ENCODE assay signal across 15 cellular contexts in genomic region chrX:56787734-56788152, GRCh38. TPM values are rescaled to one million over a fixed set of nuclear protein-coding genes. Genes with fewer than 3 reads are reported as not detected.
A peak's percentile ranks its signal among the peaks of the same experiment; 100 is the strongest.
DNase-seq lines count a peak whose midpoint lies in the region; ATAC-seq, FAIRE-seq and TF ChIP-seq lines count a peak whose summit lies in the region.
"Had no signal": no experiment of that assay in that cellular context is flagged by ENCODE, and none has a peak within 500 bp of the region (broad histone marks: within the 10 kb centered on the region; RNA-seq: fewer than 3 reads in every experiment).

No MANE protein-coding gene starts in this region.

- no peak for ATAC-seq in natural killer cell treated with Interleukin-12 subunit alpha and Interleukin-12 subunit beta and Interleukin-15 and Interleukin-18, amount 100 ng/mL, for 72 hours
- ATAC-seq in natural killer cell: no peak
- ATAC-seq in stimulated activated naive B cell treated with anti-CD40 and anti-IgM and Interleukin-4, amounts not matched to agents 10 μg/mL and 1 μg/mL and 100 μg/mL, for 72 hours (replicated peaks): no peak
- ATAC-seq: K562 had no signal

- H3K4me3 ChIP-seq in kidney (ENCODE audit: low read length in 2 of 2): no peak overlapping the region
- H3K4me3 ChIP-seq in sigmoid colon: no peak overlapping the region
- H3K4me3 ChIP-seq: HAP-1, K562 had no signal

- CTCF ChIA-PET in GM10248 (lab: Yijun Ruan, JAX): no interaction called here

- H3K4me1 ChIP-seq in kidney (ENCODE audit: control insufficient read depth in 1 of 2, insufficient read depth in 1 of 2, low read depth in 1 of 2, low read length in 2 of 2): no peaks in the 10 kb centered on the region
- H3K4me1 ChIP-seq in sigmoid colon: peaks cover 0 to 6% (median 0%) of the 10 kb centered on the region in 4 donors
- H3K4me1 ChIP-seq: HAP-1 had no signal

- no peak overlapping the region for H3K4me3 Mint-ChIP-seq in natural killer cell treated with Interleukin-12 subunit alpha and Interleukin-12 subunit beta and Interleukin-15 and Interleukin-18, amount 100 ng/mL, for 72 hours
- no peak overlapping the region for H3K4me3 Mint-ChIP-seq in natural killer cell
- H3K4me3 Mint-ChIP-seq in stimulated activated naive B cell treated with anti-CD40 and anti-IgM and Interleukin-4, amounts not matched to agents 10 μg/mL and 1 μg/mL and 100 μg/mL, for 72 hours: no peak overlapping the region

- no peaks in the 10 kb centered on the region for H3K9me3 ChIP-seq in kidney (ENCODE audit: control insufficient read depth in 1 of 2, low read length in 2 of 2)
- H3K9me3 ChIP-seq in sigmoid colon: no peaks in the 10 kb centered on the region
- H3K9me3 ChIP-seq: HAP-1 had no signal

- no peak for FAIRE-seq in kidney (lab: Jason Lieb, UNC)
- FAIRE-seq: G401.6, K562 had no signal

- no peak for TF ChIP-seq POLR2A in sigmoid colon (IDR thresholded peaks at IDR 0.05)

- H3K27ac ChIP-seq in kidney (ENCODE audit: low read depth in 2 of 2, low read length in 2 of 2) (no peak overlapping the region), sigmoid colon (no peak overlapping the region)
- H3K27ac ChIP-seq: C4-2B had no signal

- DNase-seq in natural killer cell treated with Interleukin-12 subunit alpha and Interleukin-12 subunit beta and Interleukin-15 and Interleukin-18, amount 100 ng/mL, for 72 hours (ENCODE audit: low spot score): peak; percentile 39
- DNase-seq in natural killer cell (no peak), kidney (peak; percentile 43), sigmoid colon (peak; percentile 52), C1 segment of cervical spinal cord (lab: John Stamatoyannopoulos, UW) (no peak), GM10248 (ENCODE audit: extremely low spot score) (no peak)
- DNase-seq in stimulated activated naive B cell treated with anti-CD40 and anti-IgM and Interleukin-4, amounts not matched to agents 10 μg/mL and 1 μg/mL and 100 μg/mL, for 72 hours: no peak
- DNase-seq: NCI-H1092 treated with DMSO at 0.1 percent for 48 hours, NCI-H1694, NCI-H774, Right ventricle myocardium superior had no signal

- no peak overlapping the region for H3K9ac ChIP-seq in kidney (ENCODE audit: low read length in 2 of 2)

- POLR2A ChIA-PET in GM10248 (lab: Yijun Ruan, JAX): interaction anchor here (0.6 kb wide), 1 partner anchor 218 kb away, joined by 5 read pairs; no protein-coding TSS in a partner anchor

- H3K27me3 Mint-ChIP-seq in natural killer cell treated with Interleukin-12 subunit alpha and Interleukin-12 subunit beta and Interleukin-15 and Interleukin-18, amount 100 ng/mL, for 72 hours: no peaks in the 10 kb centered on the region
- no peaks in the 10 kb centered on the region for H3K27me3 Mint-ChIP-seq in natural killer cell (ENCODE audit: low read depth in 2 of 2)
- no peaks in the 10 kb centered on the region for H3K27me3 Mint-ChIP-seq in stimulated activated naive B cell treated with anti-CD40 and anti-IgM and Interleukin-4, amounts not matched to agents 10 μg/mL and 1 μg/mL and 100 μg/mL, for 72 hours

- H3K36me3 ChIP-seq in kidney (ENCODE audit: control insufficient read depth in 1 of 2, insufficient read depth in 2 of 2, low read length in 2 of 2) (peaks cover 0 to 2% of the 10 kb centered on the region in 2 donors), sigmoid colon (no peaks in the 10 kb centered on the region)
- H3K36me3 ChIP-seq: HAP-1 had no signal

- intact Hi-C loops in natural killer cell (cut with micrococcal nuclease) (no loop called here), kidney (cut with DNase I) (no loop called here), sigmoid colon (cut with DNase I) (no loop called here)

- H3K9me3 Mint-ChIP-seq in natural killer cell treated with Interleukin-12 subunit alpha and Interleukin-12 subunit beta and Interleukin-15 and Interleukin-18, amount 100 ng/mL, for 72 hours: no peaks in the 10 kb centered on the region
- no peaks in the 10 kb centered on the region for H3K9me3 Mint-ChIP-seq in natural killer cell
- H3K9me3 Mint-ChIP-seq in stimulated activated naive B cell treated with anti-CD40 and anti-IgM and Interleukin-4, amounts not matched to agents 10 μg/mL and 1 μg/mL and 100 μg/mL, for 72 hours: no peaks in the 10 kb centered on the region

- no peak overlapping the region for H3K27ac Mint-ChIP-seq in natural killer cell treated with Interleukin-12 subunit alpha and Interleukin-12 subunit beta and Interleukin-15 and Interleukin-18, amount 100 ng/mL, for 72 hours
- H3K27ac Mint-ChIP-seq in natural killer cell: no peak overlapping the region
- no peak overlapping the region for H3K27ac Mint-ChIP-seq in stimulated activated naive B cell treated with anti-CD40 and anti-IgM and Interleukin-4, amounts not matched to agents 10 μg/mL and 1 μg/mL and 100 μg/mL, for 72 hours

- H3K4me1 Mint-ChIP-seq in natural killer cell treated with Interleukin-12 subunit alpha and Interleukin-12 subunit beta and Interleukin-15 and Interleukin-18, amount 100 ng/mL, for 72 hours (ENCODE audit: low read depth in 2 of 2): peaks cover 26 to 28% of the 10 kb centered on the region in 2 donors
- peaks cover 20 to 35% of the 10 kb centered on the region in 2 donors for H3K4me1 Mint-ChIP-seq in natural killer cell
- H3K4me1 Mint-ChIP-seq in stimulated activated naive B cell treated with anti-CD40 and anti-IgM and Interleukin-4, amounts not matched to agents 10 μg/mL and 1 μg/mL and 100 μg/mL, for 72 hours: peaks cover 33 to 44% of the 10 kb centered on the region in 2 donors

- no peak for TF ChIP-seq EP300 in sigmoid colon (IDR thresholded peaks at IDR 0.05)

- no peaks in the 10 kb centered on the region for H3K27me3 ChIP-seq in sigmoid colon

- TF ChIP-seq CTCF in natural killer cell (IDR thresholded peaks at IDR 0.05): no peak
- no peak for TF ChIP-seq CTCF in kidney (IDR thresholded peaks at IDR 0.05; ENCODE audit: borderline replicate concordance, extremely low read depth, insufficient read depth)
- TF ChIP-seq CTCF in sigmoid colon (IDR thresholded peaks at IDR 0.05): no peak
- no peak for TF ChIP-seq CTCF in GM10248 (IDR thresholded peaks at IDR 0.05; ENCODE audit: control extremely low read depth, extremely low read depth, low read depth, missing control alignments)

- no peaks in the 10 kb centered on the region for H3K36me3 Mint-ChIP-seq in natural killer cell treated with Interleukin-12 subunit alpha and Interleukin-12 subunit beta and Interleukin-15 and Interleukin-18, amount 100 ng/mL, for 72 hours
- H3K36me3 Mint-ChIP-seq in natural killer cell: no peaks in the 10 kb centered on the region
- peaks cover 14 to 15% of the 10 kb centered on the region in 2 donors for H3K36me3 Mint-ChIP-seq in stimulated activated naive B cell treated with anti-CD40 and anti-IgM and Interleukin-4, amounts not matched to agents 10 μg/mL and 1 μg/mL and 100 μg/mL, for 72 hours

- 95 to 99% methylated on average over 5 of the region's 5 CpGs for WGBS in sigmoid colon, 2 donors

RNA-seq across cellular contexts. Expression of gene NBDY, which starts 58.7 kb away (rescaled TPM):
- total RNA-seq in natural killer cell treated with Interleukin-12 subunit alpha and Interleukin-12 subunit beta and Interleukin-15 and Interleukin-18, amount 100 ng/mL, for 72 hours: 10 to 100 TPM; 12.7 to 35.3 TPM
- 10 to 100 TPM; 16.0 to 23.6 (median 16.6) TPM for total RNA-seq in natural killer cell
- 50.8 TPM for total RNA-seq in kidney
- 88.7 TPM for polyA plus RNA-seq in kidney (ENCODE audit: insufficient read depth, low read depth, low replicate concordance)
- total RNA-seq in sigmoid colon: 10 to 100 TPM in 2 of 4 donors, 1 to 10 TPM in 2; 7.2 to 16.5 (median 10.5) TPM
- 10 to 100 TPM; 18.0 to 28.2 (median 23.6) TPM for polyA plus RNA-seq in sigmoid colon

Comparison
In these comparisons a context has a peak if more than half of its experiments do, and no peak if none do; other contexts are left out.
1. DNase-seq: peak in natural killer cell treated with Interleukin-12 subunit alpha and Interleukin-12 subunit beta and Interleukin-15 and Interleukin-18, amount 100 ng/mL, for 72 hours (single experiment), kidney (single experiment) and sigmoid colon (single experiment); none in natural killer cell (single experiment), C1 segment of cervical spinal cord (0 of 14), stimulated activated naive B cell treated with anti-CD40 and anti-IgM and Interleukin-4, amounts not matched to agents 10 μg/mL and 1 μg/mL and 100 μg/mL, for 72 hours (single experiment) and GM10248 (single experiment).